Comparison of ENCODE assay signal across 8 cellular contexts in genomic region chr2:197804758-197805597, GRCh38. TPM values are rescaled to one million over a fixed set of nuclear protein-coding genes. Genes with fewer than 3 reads are reported as not detected.
DNase-seq lines count a peak whose midpoint lies in the region; ATAC-seq and TF ChIP-seq lines count a peak whose summit lies in the region.

No MANE protein-coding gene starts in this region.

- intact Hi-C loops in left lung (cut with DNase I), result loop anchor here in 1 of 2 donors (5.0 kb wide), 2 partner anchors 322 to 492 kb away; no protein-coding TSS in a partner anchor

- DNase-seq in NCI-H345 (lab: John Stamatoyannopoulos, UW) (peak; percentile 34), NCI-H345 treated with DMSO at 0.1 percent for 48 hours (lab: John Stamatoyannopoulos, UW; ENCODE audit: unreplicated experiment) (no peak), T-helper 9 cell (peak; percentile 18), cerebellum (ENCODE audit: low spot score) (peak; percentile 12), left lung (peak; percentile 45 to 87), NOMO-1 treated with DMSO at 0.1 percent for 48 hours (lab: John Stamatoyannopoulos, UW; ENCODE audit: unreplicated experiment) (no peak)
- DNase-seq in stimulated activated effector memory CD8-positive, alpha-beta T cell treated with anti-CD3 and anti-CD28 coated beads, Interleukin-12 subunit alpha, Interleukin-12 subunit beta, amount 100 ng/mL, for 72 hours (ENCODE audit: low spot score in 2 of 2), result peak; percentile 34 to 53

- H3K27ac ChIP-seq in left lung, result peak overlapping the region; percentile 50 to 67

- no peak for TF ChIP-seq CTCF in left lung (IDR thresholded peaks at IDR 0.05)

- H3K9me3 Mint-ChIP-seq in stimulated activated effector memory CD8-positive, alpha-beta T cell treated with anti-CD3 and anti-CD28 coated beads, Interleukin-12 subunit alpha, Interleukin-12 subunit beta, amount 100 ng/mL, for 72 hours, result no peaks in the 10 kb centered on the region

- peaks cover 28% of the 10 kb centered on the region for H3K4me1 Mint-ChIP-seq in stimulated activated effector memory CD8-positive, alpha-beta T cell treated with anti-CD3 and anti-CD28 coated beads, Interleukin-12 subunit alpha, Interleukin-12 subunit beta, amount 100 ng/mL, for 72 hours

- peaks cover 5% of the 10 kb centered on the region for H3K36me3 Mint-ChIP-seq in stimulated activated effector memory CD8-positive, alpha-beta T cell treated with anti-CD3 and anti-CD28 coated beads, Interleukin-12 subunit alpha, Interleukin-12 subunit beta, amount 100 ng/mL, for 72 hours

- peak overlapping the region; percentile 56 for H3K27ac Mint-ChIP-seq in stimulated activated effector memory CD8-positive, alpha-beta T cell treated with anti-CD3 and anti-CD28 coated beads, Interleukin-12 subunit alpha, Interleukin-12 subunit beta, amount 100 ng/mL, for 72 hours

- peak overlapping the region; percentile 71 to 79 for H3K4me3 ChIP-seq in left lung

- peak overlapping the region; percentile 88 for H3K4me3 Mint-ChIP-seq in stimulated activated effector memory CD8-positive, alpha-beta T cell treated with anti-CD3 and anti-CD28 coated beads, Interleukin-12 subunit alpha, Interleukin-12 subunit beta, amount 100 ng/mL, for 72 hours

- H3K9me3 ChIP-seq in left lung, result no peaks in the 10 kb centered on the region

- no peaks in the 10 kb centered on the region for H3K36me3 ChIP-seq in left lung

- H3K4me1 ChIP-seq in left lung, result peaks cover 4 to 22% of the 10 kb centered on the region in 2 donors

- peaks cover 0 to 23% of the 10 kb centered on the region in 2 donors for H3K27me3 ChIP-seq in left lung

- ATAC-seq in HG02981 (IDR thresholded peaks at IDR 0.05; ENCODE audit: unreplicated experiment) (peak; percentile 25), left lung (peak; percentile 40)
- peak; percentile 60 for ATAC-seq in stimulated activated effector memory CD8-positive, alpha-beta T cell treated with anti-CD3 and anti-CD28 coated beads, Interleukin-12 subunit alpha, Interleukin-12 subunit beta, amount 100 ng/mL, for 72 hours

RNA-seq across cellular contexts. Expression of gene PLCL1, which starts 0.6 kb away (rescaled TPM):
- total RNA-seq in cerebellum, result 13.0 TPM
- 1 to 10 TPM; 3.4 to 3.9 TPM for total RNA-seq in left lung

RNA-seq across cellular contexts. Expression of gene BOLL, which starts 19.9 kb away (rescaled TPM):
- total RNA-seq in cerebellum (not detected), left lung (not detected)

Comparison
In these comparisons a context has a peak if more than half of its experiments do, and no peak if none do; other contexts are left out.
1. DNase-seq: peak in NCI-H345 (single experiment), T-helper 9 cell (single experiment), cerebellum (single experiment), left lung (2 of 2) and stimulated activated effector memory CD8-positive, alpha-beta T cell treated with anti-CD3 and anti-CD28 coated beads, Interleukin-12 subunit alpha, Interleukin-12 subunit beta, amount 100 ng/mL, for 72 hours (2 of 2); none in NCI-H345 treated with DMSO at 0.1 percent for 48 hours (single experiment) and NOMO-1 treated with DMSO at 0.1 percent for 48 hours (single experiment).
2. Peak in every context shown above with its lines, with median percentiles within 50 percentile points of each other: ATAC-seq.